Comparison of ENCODE assay signal across 10 cellular contexts in genomic region chr10:1058017-1058416, GRCh38. TPM values are rescaled to one million over a fixed set of nuclear protein-coding genes. Genes with fewer than 3 reads are reported as not detected.
DNase-seq lines count a peak whose midpoint lies in the region; ATAC-seq and TF ChIP-seq lines count a peak whose summit lies in the region.
"Had no signal": no experiment of that assay in that cellular context is flagged by ENCODE, and none has a peak within 500 bp of the region (broad histone marks: within the 10 kb centered on the region; RNA-seq: fewer than 3 reads in every experiment).

No MANE protein-coding gene starts in this region.

- H3K4me3 ChIP-seq in heart right ventricle: peak overlapping the region in 9 of 10 donors; percentile 54 to 97 (median 91)
- H3K4me3 ChIP-seq in skeletal muscle satellite cell (ENCODE audit: low read length): peak overlapping the region; percentile 98
- H3K4me3 ChIP-seq in tibial artery: no peak overlapping the region

- H3K36me3 ChIP-seq in heart right ventricle: peaks cover 0 to 28% (median 0%) of the 10 kb centered on the region in 9 donors
- H3K36me3 ChIP-seq in skeletal muscle satellite cell (ENCODE audit: insufficient read depth, low read length): peaks cover 12% of the 10 kb centered on the region
- peaks cover 0 to 10% (median 8%) of the 10 kb centered on the region in 3 donors for H3K36me3 ChIP-seq in tibial artery

- POLR2A ChIA-PET in activated CD4-positive, alpha-beta T cell treated with anti-CD3 and anti-CD28 coated beads, Interleukin-2, amount 10 ng/mL, durations not matched to agents 7 days and 5 days (lab: Charles Lee): interaction anchor here (1.0 kb wide), 1 partner anchor 9 kb away, joined by 3 read pairs; the partner anchor contains the start of gene IDI1

- 35 to 45% methylated on average over 7 of the region's 7 CpGs for WGBS in heart right ventricle, 2 donors

- DNase-seq in activated CD4-positive, alpha-beta T cell treated with anti-CD3 and anti-CD28 coated beads, Interleukin-2, amount 10 ng/mL, durations not matched to agents 7 days and 5 days: no peak
- no peak for DNase-seq in activated CD4-positive, alpha-beta T cell treated with anti-CD3 and anti-CD28 coated beads, Interleukin-2, amount 50 U/mL, for 1 hour
- DNase-seq in heart right ventricle (peak; percentile 36), tibial artery (no peak), ACHN (no peak)
- DNase-seq: cerebellar nuclear complex, NCI-H1105 treated with DMSO at 0.1 percent for 48 hours had no signal

- CTCF ChIA-PET in activated CD4-positive, alpha-beta T cell treated with anti-CD3 and anti-CD28 coated beads, Interleukin-2, amount 10 ng/mL, durations not matched to agents 7 days and 5 days (lab: Charles Lee): no interaction called here

- peak overlapping the region; percentile 87 for H3K4me2 ChIP-seq in skeletal muscle satellite cell (ENCODE audit: low read length)

- no peak overlapping the region for H3K9ac ChIP-seq in skeletal muscle satellite cell (ENCODE audit: low read depth, low read length)

- no peaks in the 10 kb centered on the region for H3K9me3 Mint-ChIP-seq in activated CD4-positive, alpha-beta T cell treated with anti-CD3 and anti-CD28 coated beads, Interleukin-2, amount 10 ng/mL, durations not matched to agents 7 days and 5 days

- peaks cover 56% of the 10 kb centered on the region for H3K36me3 Mint-ChIP-seq in activated CD4-positive, alpha-beta T cell treated with anti-CD3 and anti-CD28 coated beads, Interleukin-2, amount 10 ng/mL, durations not matched to agents 7 days and 5 days (ENCODE audit: low read depth)

- H3K9me3 ChIP-seq in heart right ventricle: no peaks in the 10 kb centered on the region
- no peaks in the 10 kb centered on the region for H3K9me3 ChIP-seq in skeletal muscle satellite cell (replicated peaks; ENCODE audit: low read length)
- H3K9me3 ChIP-seq in tibial artery: no peaks in the 10 kb centered on the region

- H3K4me1 Mint-ChIP-seq in activated CD4-positive, alpha-beta T cell treated with anti-CD3 and anti-CD28 coated beads, Interleukin-2, amount 10 ng/mL, durations not matched to agents 7 days and 5 days: peaks cover 82% of the 10 kb centered on the region

- H3K27me3 ChIP-seq in heart right ventricle: no peaks in the 10 kb centered on the region
- no peaks in the 10 kb centered on the region for H3K27me3 ChIP-seq in skeletal muscle satellite cell (ENCODE audit: control insufficient read depth, insufficient read depth, low read length)
- H3K27me3 ChIP-seq in tibial artery: no peaks in the 10 kb centered on the region

- H3K4me3 Mint-ChIP-seq in activated CD4-positive, alpha-beta T cell treated with anti-CD3 and anti-CD28 coated beads, Interleukin-2, amount 10 ng/mL, durations not matched to agents 7 days and 5 days: peak overlapping the region; percentile 99

- peak in 7 of 8 donors; percentile 34 to 77 (median 56) for ATAC-seq in heart right ventricle
- no peak for ATAC-seq in HG03469 (IDR thresholded peaks at IDR 0.05; ENCODE audit: unreplicated experiment)

- intact Hi-C loops in heart right ventricle (cut with DNase I) (loop anchor here in 1 of 10 donors (10.0 kb wide), 1 partner anchor 123 kb away; the partner anchor contains the start of gene LARP4B), tibial artery (cut with DNase I; ENCODE audit: low total_unique reads) (loop anchor here (5.0 kb wide), 1 partner anchor 126 kb away; the partner anchor contains the start of gene LARP4B)

- TF ChIP-seq CTCF in VCaP (conservative IDR thresholded peaks at IDR 0.05) (no peak), heart right ventricle (IDR thresholded peaks at IDR 0.05) (no peak), tibial artery (IDR thresholded peaks at IDR 0.05) (no peak)

- H3K27ac Mint-ChIP-seq in activated CD4-positive, alpha-beta T cell treated with anti-CD3 and anti-CD28 coated beads, Interleukin-2, amount 10 ng/mL, durations not matched to agents 7 days and 5 days: peak overlapping the region; percentile 96

- H3K4me1 ChIP-seq in heart right ventricle: peaks cover 8 to 86% (median 65%) of the 10 kb centered on the region in 9 donors
- peaks cover 23% of the 10 kb centered on the region for H3K4me1 ChIP-seq in skeletal muscle satellite cell (ENCODE audit: control insufficient read depth, insufficient read depth, low read length)
- peaks cover 0 to 38% (median 17%) of the 10 kb centered on the region in 4 donors for H3K4me1 ChIP-seq in tibial artery

- in situ Hi-C loops in ACHN (cut with HindIII; ENCODE audit: low pct_ligation_motif_present, low pct_unique_long_range_greater_than_20kb, low sequenced_read_pairs): no loop called here

- H3K27ac ChIP-seq in VCaP (peak overlapping the region; percentile 93), heart right ventricle (peak overlapping the region; percentile 92 to 100 (median 99)), tibial artery (no peak overlapping the region)

- no peaks in the 10 kb centered on the region for H3K27me3 Mint-ChIP-seq in activated CD4-positive, alpha-beta T cell treated with anti-CD3 and anti-CD28 coated beads, Interleukin-2, amount 10 ng/mL, durations not matched to agents 7 days and 5 days

RNA-seq across cellular contexts. Expression of gene WDR37, which starts 1.8 kb away (rescaled TPM):
- total RNA-seq in activated CD4-positive, alpha-beta T cell treated with anti-CD3 and anti-CD28 coated beads, Interleukin-2, amount 10 ng/mL, durations not matched to agents 7 days and 5 days: 10 to 100 TPM; 31.9 to 35.0 TPM
- total RNA-seq in heart right ventricle: 10 to 100 TPM; 25.0 to 36.5 (median 32.6) TPM
- polyA plus RNA-seq in heart right ventricle: 10 to 100 TPM in 1 of 2 donors, 1 to 10 TPM in 1; 6.8 to 15.0 TPM
- total RNA-seq in skeletal muscle satellite cell (2012; rRNA removed): 13.2 and 13.3 TPM in 2 replicates

RNA-seq across cellular contexts. Expression of gene IDI1, which starts 9.1 kb away (rescaled TPM):
- total RNA-seq in activated CD4-positive, alpha-beta T cell treated with anti-CD3 and anti-CD28 coated beads, Interleukin-2, amount 10 ng/mL, durations not matched to agents 7 days and 5 days: 10 to 100 TPM; 44.6 to 47.1 TPM
- 10 to 100 TPM; 14.4 to 21.9 (median 18.9) TPM for total RNA-seq in heart right ventricle
- polyA plus RNA-seq in heart right ventricle: 10 to 100 TPM in 1 of 2 donors, 1 to 10 TPM in 1; 8.9 to 26.0 TPM
- total RNA-seq in skeletal muscle satellite cell (2012; rRNA removed): 39.5 and 86.9 TPM in 2 replicates

RNA-seq across cellular contexts. Expression of gene IDI2, which starts 32.4 kb away (rescaled TPM):
- total RNA-seq in activated CD4-positive, alpha-beta T cell treated with anti-CD3 and anti-CD28 coated beads, Interleukin-2, amount 10 ng/mL, durations not matched to agents 7 days and 5 days: not detected
- 1 to 10 TPM in 1 of 10 donors, under 1 TPM in 5, not detected in 4; 0.35 to 1.2 (median 0.49) TPM for total RNA-seq in heart right ventricle
- under 1 TPM; 0.07 to 0.22 TPM for polyA plus RNA-seq in heart right ventricle
- total RNA-seq in skeletal muscle satellite cell (2012; rRNA removed): not detected in 2 replicates

Comparison
In these comparisons a context has a peak if more than half of its experiments do, and no peak if none do; other contexts are left out.
1. DNase-seq: peak in heart right ventricle (2 of 2); none in activated CD4-positive, alpha-beta T cell treated with anti-CD3 and anti-CD28 coated beads, Interleukin-2, amount 10 ng/mL, durations not matched to agents 7 days and 5 days (single experiment), activated CD4-positive, alpha-beta T cell treated with anti-CD3 and anti-CD28 coated beads, Interleukin-2, amount 50 U/mL, for 1 hour (single experiment), tibial artery (0 of 2) and ACHN (single experiment).
2. H3K27ac ChIP-seq: peak in VCaP (single experiment) and heart right ventricle (10 of 10); none in tibial artery (0 of 2).
3. H3K4me3 ChIP-seq: peak in heart right ventricle (9 of 10) and skeletal muscle satellite cell (single experiment); none in tibial artery (0 of 2).